1 cellular context compared by ENCODE assay signal in genomic region chr18:69757733-69758132, GRCh38.
TF ChIP-seq lines count a peak whose summit lies in the region.

No MANE protein-coding gene starts in this region.

TF ChIP-seq in WTC11, 78 proteins besides CTCF, POLR2A, EP300 and RAD21 (continued from another document):
- TF ChIP-seq PREB (CRISPR knock-in tag; IDR thresholded peaks at IDR 0.05; ENCODE audit: borderline replicate concordance) (no peak), ATF6 (CRISPR knock-in tag; IDR thresholded peaks at IDR 0.05) (no peak)
